ENCODE assay signal across 8 cellular contexts in the genomic region with DNA sequence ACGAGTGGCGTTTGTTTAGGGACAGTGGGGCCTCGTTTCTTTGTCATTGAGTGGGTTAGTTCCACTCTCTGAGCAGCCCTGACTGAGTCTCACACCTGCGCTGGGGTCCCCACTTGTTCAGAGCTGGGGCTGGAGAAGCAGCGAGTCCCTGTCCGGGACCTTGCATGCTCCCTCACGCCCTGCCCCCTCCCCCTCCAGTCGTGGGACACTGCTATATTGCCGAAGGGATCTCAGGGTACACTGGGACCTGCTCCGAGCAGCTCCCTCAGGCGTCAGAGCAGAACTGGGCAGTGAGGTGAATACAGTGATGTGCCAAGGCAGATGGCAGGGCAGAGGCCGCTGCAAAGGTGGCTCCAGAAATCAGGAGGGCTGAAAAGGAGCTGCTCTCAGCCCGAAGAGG. TPM values are rescaled to one million over a fixed set of nuclear protein-coding genes. Genes with fewer than 3 reads are reported as not detected.
A peak's percentile ranks its signal among the peaks of the same experiment; 100 is the strongest.
DNase-seq lines count a peak whose midpoint lies in the region; ATAC-seq and TF ChIP-seq lines count a peak whose summit lies in the region.

No MANE protein-coding gene starts in this region.

- H3K27me3 ChIP-seq in stomach: no peaks in the 10 kb centered on the region

- TF ChIP-seq POLR2A in stomach (IDR thresholded peaks at IDR 0.05): no peak

- no peaks in the 10 kb centered on the region for H3K9me3 ChIP-seq in stomach

- DNase-seq in activated CD4-positive, alpha-beta T cell treated with anti-CD3 and anti-CD28 coated beads for 1 hour: peak; percentile 7
- DNase-seq in activated CD4-positive, alpha-beta T cell treated with anti-CD3 and anti-CD28 coated beads for 4 hours: no peak
- DNase-seq in stomach (no peak), glutamatergic neuron (no peak), iPS-NIHi11 (ENCODE audit: low spot score) (no peak)

- WGBS in stomach, 5 donors: 69 to 78% (median 74%) methylated on average over 9 to 13 of the region's 13 CpGs

- H3K27ac Mint-ChIP-seq in brain (peak overlapping the region in 4 of 5 experiments; percentile 42 to 76 (median 56)), glutamatergic neuron (ENCODE audit: unreplicated experiment) (no peak overlapping the region)

- H3K4me3 ChIP-seq in stomach: no peak overlapping the region

- peaks cover 0 to 4% (median 0%) of the 10 kb centered on the region in 5 experiments for H3K9me3 Mint-ChIP-seq in brain
- H3K9me3 Mint-ChIP-seq in glutamatergic neuron (ENCODE audit: unreplicated experiment): peaks cover 8% of the 10 kb centered on the region

- no peaks in the 10 kb centered on the region for H3K36me3 ChIP-seq in stomach

- H3K4me1 Mint-ChIP-seq in brain: peaks cover 74% of the 10 kb centered on the region
- H3K4me1 Mint-ChIP-seq in glutamatergic neuron (ENCODE audit: low read depth, unreplicated experiment): peaks cover 16% of the 10 kb centered on the region

- ATAC-seq in HG03095 (IDR thresholded peaks at IDR 0.05; ENCODE audit: unreplicated experiment) (peak; percentile 13), GM18517 (IDR thresholded peaks at IDR 0.05; ENCODE audit: unreplicated experiment) (no peak)

- H3K4me1 ChIP-seq in stomach: peaks cover 29 to 71% (median 50%) of the 10 kb centered on the region in 4 donors

- TF ChIP-seq CTCF in brain (conservative IDR thresholded peaks at IDR 0.05) (no peak), stomach (IDR thresholded peaks at IDR 0.05) (no peak), glutamatergic neuron (IDR thresholded peaks at IDR 0.05; ENCODE audit: partially characterized antibody, unreplicated experiment) (no peak)

- H3K27ac ChIP-seq in stomach: peak overlapping the region in 3 of 5 donors; percentile 73 to 94 (median 89)

- intact Hi-C loops in stomach (cut with DNase I; ENCODE audit: low total_unique reads): no loop called here

- TF ChIP-seq EP300 in stomach (IDR thresholded peaks at IDR 0.05): no peak

- H3K27me3 Mint-ChIP-seq in brain (peaks cover 7% of the 10 kb centered on the region), glutamatergic neuron (ENCODE audit: unreplicated experiment) (peaks cover 10% of the 10 kb centered on the region)

- no peak overlapping the region for H3K4me3 Mint-ChIP-seq in brain
- no peak overlapping the region for H3K4me3 Mint-ChIP-seq in glutamatergic neuron (ENCODE audit: unreplicated experiment)

- H3K36me3 Mint-ChIP-seq in brain: no peaks in the 10 kb centered on the region
- no peaks in the 10 kb centered on the region for H3K36me3 Mint-ChIP-seq in glutamatergic neuron (ENCODE audit: unreplicated experiment)

RNA-seq across cellular contexts. Expression of gene KLF13, which starts 59.9 kb away (rescaled TPM):
- 88.5 TPM for polyA plus RNA-seq in brain (ENCODE audit: insufficient read depth, low read depth, low replicate concordance)
- 10 to 100 TPM in 4 of 5 donors, 1 to 10 TPM in 1; 9.3 to 74.0 (median 38.8) TPM for total RNA-seq in stomach
- polyA plus RNA-seq in stomach: 10 to 100 TPM; 23.0 to 30.7 (median 24.3) TPM
- 141 TPM for total RNA-seq in glutamatergic neuron (ENCODE audit: unreplicated experiment)
